ENCODE assay signal across 1 cellular context in the genomic region with DNA sequence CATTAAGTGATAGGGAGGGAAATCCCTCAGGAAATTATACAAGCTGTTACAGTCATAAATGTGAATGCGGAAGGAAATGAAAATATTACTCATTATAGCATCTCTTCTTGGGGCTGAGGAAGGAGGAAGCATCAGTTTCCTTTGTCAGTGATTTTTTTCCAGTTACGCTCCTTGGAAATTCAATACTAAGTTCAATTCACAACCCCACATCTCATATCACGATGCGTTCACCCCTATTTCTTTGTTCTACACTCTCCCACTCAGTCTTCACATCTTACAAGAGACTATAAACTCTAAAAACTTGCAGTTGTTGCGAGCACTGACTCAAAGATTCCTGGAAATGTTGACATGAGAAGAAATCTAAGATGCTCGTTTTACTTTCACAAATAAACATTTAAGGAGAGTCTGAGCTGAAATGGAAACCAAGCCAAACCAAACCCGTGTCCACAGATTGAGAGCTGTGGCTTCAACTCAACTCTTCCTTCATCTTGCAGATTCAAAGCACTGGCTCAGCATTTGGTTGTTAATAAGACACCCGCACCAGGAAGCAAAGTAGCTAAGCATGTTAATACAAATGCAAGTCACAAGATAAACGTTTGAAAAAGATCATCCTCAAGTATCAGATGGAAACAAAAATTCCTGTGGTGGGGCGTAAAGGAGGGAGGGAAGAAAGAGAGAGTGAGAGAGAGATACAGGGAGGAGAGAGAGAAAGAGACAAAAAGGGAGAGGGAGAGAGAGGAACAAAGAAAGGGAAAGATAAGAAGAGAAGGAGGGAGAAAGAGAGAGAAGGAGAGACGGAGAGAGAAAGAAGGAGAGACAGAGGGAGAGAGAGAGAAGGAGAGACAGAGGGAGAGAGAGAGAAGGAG.
TF ChIP-seq lines count a peak whose summit lies in the region.

No MANE protein-coding gene starts in this region.

TF ChIP-seq in SK-N-SH treated with all-trans-retinoic acid at 6 μM for 48 hours, 23 proteins besides CTCF, POLR2A, EP300 and RAD21 (continued from another document):
- TF ChIP-seq, protein P1, sequence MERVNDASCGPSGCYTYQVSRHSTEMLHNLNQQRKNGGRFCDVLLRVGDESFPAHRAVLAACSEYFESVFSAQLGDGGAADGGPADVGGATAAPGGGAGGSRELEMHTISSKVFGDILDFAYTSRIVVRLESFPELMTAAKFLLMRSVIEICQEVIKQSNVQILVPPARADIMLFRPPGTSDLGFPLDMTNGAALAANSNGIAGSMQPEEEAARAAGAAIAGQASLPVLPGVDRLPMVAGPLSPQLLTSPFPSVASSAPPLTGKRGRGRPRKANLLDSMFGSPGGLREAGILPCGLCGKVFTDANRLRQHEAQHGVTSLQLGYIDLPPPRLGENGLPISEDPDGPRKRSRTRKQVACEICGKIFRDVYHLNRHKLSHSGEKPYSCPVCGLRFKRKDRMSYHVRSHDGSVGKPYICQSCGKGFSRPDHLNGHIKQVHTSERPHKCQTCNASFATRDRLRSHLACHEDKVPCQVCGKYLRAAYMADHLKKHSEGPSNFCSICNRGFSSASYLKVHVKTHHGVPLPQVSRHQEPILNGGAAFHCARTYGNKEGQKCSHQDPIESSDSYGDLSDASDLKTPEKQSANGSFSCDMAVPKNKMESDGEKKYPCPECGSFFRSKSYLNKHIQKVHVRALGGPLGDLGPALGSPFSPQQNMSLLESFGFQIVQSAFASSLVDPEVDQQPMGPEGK (CRISPR knock-in tag; IDR thresholded peaks at IDR 0.05; ENCODE audit: borderline replicate concordance): no peak
- TF ChIP-seq ZNF8 (CRISPR knock-in tag; IDR thresholded peaks at IDR 0.05) (no peak), RARB (CRISPR knock-in tag; IDR thresholded peaks at IDR 0.05) (no peak), CSDC2 (CRISPR knock-in tag; IDR thresholded peaks at IDR 0.05) (no peak), PPARA (CRISPR knock-in tag; IDR thresholded peaks at IDR 0.05; ENCODE audit: borderline replicate concordance) (no peak), ZNF70 (CRISPR knock-in tag; IDR thresholded peaks at IDR 0.05) (no peak), ISL1 (CRISPR knock-in tag; IDR thresholded peaks at IDR 0.05) (no peak), ZFP30 (CRISPR knock-in tag; IDR thresholded peaks at IDR 0.05) (no peak)
